In genomic region chr6:54266400-54266923, GRCh38 we compare ENCODE assay signal across 1 cellular context.
TF ChIP-seq lines count a peak whose summit lies in the region.

No MANE protein-coding gene starts in this region.

TF ChIP-seq in HepG2, 621 proteins besides CTCF, POLR2A, EP300 and RAD21:
- peak; percentile 41 for TF ChIP-seq STAG1 (CRISPR knock-in tag; IDR thresholded peaks at IDR 0.05)
- TF ChIP-seq NFIC (IDR thresholded peaks at IDR 0.05; ENCODE audit: low read length): no peak
